10 cellular contexts compared by ENCODE assay signal in genomic region chr3:15527031-15527459, GRCh38. TPM values are rescaled to one million over a fixed set of nuclear protein-coding genes. Genes with fewer than 3 reads are reported as not detected.
DNase-seq lines count a peak whose midpoint lies in the region; ATAC-seq and TF ChIP-seq lines count a peak whose summit lies in the region.
"Had no signal": no experiment of that assay in that cellular context is flagged by ENCODE, and none has a peak within 500 bp of the region (broad histone marks: within the 10 kb centered on the region; RNA-seq: fewer than 3 reads in every experiment).

No MANE protein-coding gene starts in this region.

- peak; percentile 34; the same call in 1 of the 2 replicates for TF ChIP-seq CTCF in OCI-LY1 (IDR thresholded peaks at IDR 0.05; ENCODE audit: low read length)
- TF ChIP-seq CTCF in foreskin keratinocyte (conservative IDR thresholded peaks at IDR 0.05): peak; percentile 41
- peak; percentile 49 for TF ChIP-seq CTCF in progenitor cell of endocrine pancreas (IDR thresholded peaks at IDR 0.05; ENCODE audit: unreplicated experiment)

- no peak overlapping the region for H3K4me3 ChIP-seq in OCI-LY1 (ENCODE audit: low read depth, low read length, poor library complexity, severe bottlenecking)

- H3K4me1 Mint-ChIP-seq in progenitor cell of endocrine pancreas (ENCODE audit: low read depth): peaks cover 3% of the 10 kb centered on the region

- H3K4me1 ChIP-seq in OCI-LY1 (ENCODE audit: insufficient read depth, low read length, severe bottlenecking) (no peaks in the 10 kb centered on the region), foreskin keratinocyte (no peaks in the 10 kb centered on the region)

- no peak for DNase-seq in foreskin keratinocyte
- peak; percentile 12 for DNase-seq in progenitor cell of endocrine pancreas (ENCODE audit: low spot score, unreplicated experiment)
- no peak for DNase-seq in superior temporal gyrus (ENCODE audit: extremely low spot score)
- DNase-seq in NCI-H524 treated with DMSO at 0.1 percent for 48 hours (lab: John Stamatoyannopoulos, UW): no peak
- DNase-seq: Kasumi-1; stimulated activated CD4-positive, alpha-beta T cell treated with anti-CD3 and anti-CD28 coated beads, Interleukin-2, amount 100 ng/mL, for 24 hours had no signal

- no peak overlapping the region for H2AFZ ChIP-seq in OCI-LY1 (ENCODE audit: low read length)

- H3K27ac ChIP-seq in OCI-LY1 (ENCODE audit: low read depth, low read length, poor library complexity, severe bottlenecking) (no peak overlapping the region), foreskin keratinocyte (no peak overlapping the region)
- H3K27ac ChIP-seq: RWPE1 had no signal

- H3K9me2 ChIP-seq in OCI-LY1 (ENCODE audit: low read depth, low read length): no peaks in the 10 kb centered on the region

- H3K4me3 Mint-ChIP-seq in progenitor cell of endocrine pancreas (ENCODE audit: low read depth): no peak overlapping the region

- no peaks in the 10 kb centered on the region for H4K20me1 ChIP-seq in OCI-LY1 (ENCODE audit: insufficient read depth, low read length)

- H3K9me3 Mint-ChIP-seq in progenitor cell of endocrine pancreas (ENCODE audit: low read depth): no peaks in the 10 kb centered on the region

- H3K27me3 ChIP-seq in OCI-LY1 (ENCODE audit: insufficient read depth, low read length) (0 out of 2 replicates have a peak, but pooled peaks cover 3% of the 10 kb centered on the region), foreskin keratinocyte (peaks cover 8% of the 10 kb centered on the region)

- no peak overlapping the region for H3K4me2 ChIP-seq in OCI-LY1 (ENCODE audit: low read length)

- no peaks in the 10 kb centered on the region for H3K36me3 Mint-ChIP-seq in progenitor cell of endocrine pancreas (ENCODE audit: insufficient read depth)

- H3F3A ChIP-seq in OCI-LY1 (ENCODE audit: insufficient read depth, low read length): no peaks in the 10 kb centered on the region

- no peaks in the 10 kb centered on the region for H3K79me2 ChIP-seq in OCI-LY1 (ENCODE audit: insufficient read depth, low read length)

- peak; percentile 59 for ATAC-seq in GM21529 (IDR thresholded peaks at IDR 0.05; ENCODE audit: unreplicated experiment)
- ATAC-seq in foreskin keratinocyte: peak; percentile 68
- ATAC-seq in HG03378 (IDR thresholded peaks at IDR 0.05; ENCODE audit: unreplicated experiment): no peak

- H3K9me3 ChIP-seq in OCI-LY1 (ENCODE audit: low read length): no peaks in the 10 kb centered on the region

- no peaks in the 10 kb centered on the region for H3K27me3 Mint-ChIP-seq in progenitor cell of endocrine pancreas

- no peak overlapping the region for H3K27ac Mint-ChIP-seq in progenitor cell of endocrine pancreas

- no peaks in the 10 kb centered on the region for H3K36me3 ChIP-seq in OCI-LY1 (ENCODE audit: insufficient read depth, low read length)

- no peak overlapping the region for H3K9ac ChIP-seq in OCI-LY1 (ENCODE audit: low read length)

RNA-seq across cellular contexts. Expression of gene COLQ, which starts 5.5 kb away (rescaled TPM):
- total RNA-seq in foreskin keratinocyte (0.07 and 0.41 TPM in 2 replicates), progenitor cell of endocrine pancreas (9.2 and 9.9 TPM in 2 replicates)
- polyA plus RNA-seq in foreskin keratinocyte: 0.11 and 0.19 TPM in 2 replicates
